Comparison of ENCODE assay signal across 1 cellular context in genomic region chr6:31945154-31945506, GRCh38.
TF ChIP-seq lines count a peak whose summit lies in the region.

No MANE protein-coding gene starts in this region.

TF ChIP-seq in endothelial cell of umbilical vein, 7 proteins besides CTCF, POLR2A, EP300 and RAD21:
- TF ChIP-seq POLR2AphosphoS5 (IDR thresholded peaks at IDR 0.05; ENCODE audit: insufficient read depth, low read depth, low read length): no peak
- no peak for TF ChIP-seq MYC (IDR thresholded peaks at IDR 0.05; ENCODE audit: low read depth, low read length)
- no peak for TF ChIP-seq EZH2 (IDR thresholded peaks at IDR 0.05; ENCODE audit: borderline replicate concordance, low read depth, low read length, severe bottlenecking)
- TF ChIP-seq JUN (IDR thresholded peaks at IDR 0.05; ENCODE audit: borderline replicate concordance, insufficient read depth, insufficient read length, low read depth): no peak
- TF ChIP-seq GATA2 (IDR thresholded peaks at IDR 0.05; ENCODE audit: insufficient read depth, insufficient read length, low read depth, low read length): no peak
- TF ChIP-seq MAX (IDR thresholded peaks at IDR 0.05; ENCODE audit: insufficient read depth, insufficient read length): no peak
- no peak for TF ChIP-seq FOS (IDR thresholded peaks at IDR 0.05; ENCODE audit: borderline replicate concordance, insufficient read depth, low read length)
TF ChIP-seq in endothelial cell of umbilical vein: peak in this region for 0.
